32 cellular contexts compared by ENCODE assay signal in the genomic region with DNA sequence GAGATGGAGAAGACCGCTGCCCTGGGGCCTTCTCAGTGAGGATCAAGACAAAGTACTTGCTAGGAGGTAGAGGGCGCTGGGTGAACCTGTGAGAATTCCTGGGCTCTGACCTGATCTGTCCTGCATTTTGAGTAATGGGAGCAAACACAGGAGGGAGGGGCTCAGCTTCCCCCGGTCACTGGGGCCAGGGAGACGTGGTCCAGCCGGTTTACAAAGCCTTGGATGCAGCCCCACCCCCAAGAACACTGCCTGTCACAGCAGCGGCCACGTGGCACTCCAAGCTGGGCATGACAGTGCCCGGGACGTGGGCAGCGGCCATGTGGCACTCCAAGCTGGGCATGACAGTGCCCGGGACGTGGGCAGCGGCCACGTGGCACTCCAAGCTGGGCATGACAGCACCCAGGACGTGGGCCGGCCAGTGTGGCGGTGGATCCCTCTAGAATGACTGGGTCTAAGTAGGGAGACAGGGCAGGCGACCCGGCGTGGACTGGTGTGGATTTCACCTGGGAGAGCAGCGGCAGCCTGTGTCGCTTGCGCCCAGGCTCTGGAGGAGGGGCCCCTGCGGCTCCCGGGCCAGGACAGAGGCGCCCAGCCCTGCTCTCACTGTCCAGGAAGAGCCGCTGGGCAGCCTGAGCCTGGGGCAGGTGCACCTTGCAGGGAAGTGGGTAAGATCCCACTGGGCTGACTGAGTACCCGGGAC. TPM values are rescaled to one million over a fixed set of nuclear protein-coding genes. Genes with fewer than 3 reads are reported as not detected.
DNase-seq lines count a peak whose midpoint lies in the region; ATAC-seq, FAIRE-seq and TF ChIP-seq lines count a peak whose summit lies in the region.
"Had no signal": no experiment of that assay in that cellular context is flagged by ENCODE, and none has a peak within 500 bp of the region (broad histone marks: within the 10 kb centered on the region; RNA-seq: fewer than 3 reads in every experiment).

No MANE protein-coding gene starts in this region.

- in situ Hi-C loops in K562 (cut with MboI) = no loop called here

- POLR2A ChIA-PET in K562 (lab: Yijun Ruan, JAX) = no interaction called here

- ATAC-seq in Right ventricle myocardium superior (ENCODE audit: poor library complexity) (no peak), left ventricle myocardium superior (no peak), K562 (no peak), upper lobe of right lung (peak; percentile 44), GM21576 (IDR thresholded peaks at IDR 0.05; ENCODE audit: unreplicated experiment) (no peak)
- ATAC-seq: T-cell had no signal

- peak; percentile 41 for DNase-seq in Right ventricle myocardium superior
- no peak for DNase-seq in left ventricle myocardium superior
- DNase-seq in K562 (ENCODE audit: extremely low read depth in 1 of 4, low spot score in 3 of 4) = no peak
- peak; percentile 57 for DNase-seq in mesendoderm
- no peak for DNase-seq in upper lobe of right lung
- no peak for DNase-seq in GF-D8 (lab: John Stamatoyannopoulos, UW)
- DNase-seq in stimulated activated CD4-positive, alpha-beta T cell treated with anti-CD3 and anti-CD28 coated beads, Interleukin-1b, Interleukin-23, amount 100 ng/mL, for 48 hours = no peak
- DNase-seq: activated CD4-positive, alpha-beta T cell treated with anti-CD3 and anti-CD28 coated beads for 48 hours; activated effector memory CD4-positive, alpha-beta T cell treated with Interleukin-2 at 50 U/mL for 16 hours; activated T-cell treated with anti-CD3 and anti-CD28 coated beads for 4 hours; anterior cingulate cortex; CD4-positive, CD25-positive, alpha-beta regulatory T cell; IMR-90; NCI-H1048; OCI-M1; stimulated activated naive CD4-positive, alpha-beta T cell treated with Interleukin-2 at 50 U/mL for 16 hours; T-cell; WERI-Rb-1 had no signal

- WGBS in K562 (ENCODE audit: insufficient coverage, low coverage, missing lambda C conversion rate) = 35% methylated on average over 20 of the region's 28 CpGs
- WGBS in mesendoderm (ENCODE audit: extremely low coverage, insufficient coverage, low lambda C conversion rate) = no CpG with 5 or more reads among the region's 28 CpGs

- H3K9me1 ChIP-seq in K562 (ENCODE audit: control insufficient read depth, insufficient read depth, low read length) = no peaks in the 10 kb centered on the region

- TF ChIP-seq CTCF in K562 (IDR thresholded peaks at IDR 0.05 in 2 of 3, conservative IDR thresholded peaks at IDR 0.05 in 1 of 3; ENCODE audit: insufficient read depth in 2 of 3, low read depth in 1 of 3, low read length in 3 of 3) (no peak), upper lobe of right lung (IDR thresholded peaks at IDR 0.05) (no peak)

- no peak overlapping the region for H4K5ac ChIP-seq in mesendoderm (ENCODE audit: low read length)

- H3K4me2 ChIP-seq in K562 (ENCODE audit: insufficient read depth, low read length) (no peak overlapping the region), mesendoderm (ENCODE audit: low read length) (no peak overlapping the region)

- H3K4me3 ChIP-seq in K562 = no peak overlapping the region
- H3K4me3 ChIP-seq in mesendoderm (ENCODE audit: low read length) = no peak overlapping the region
- no peak overlapping the region for H3K4me3 ChIP-seq in upper lobe of right lung
- H3K4me3 ChIP-seq: hepatocyte, suprapubic skin had no signal

- H2AK5ac ChIP-seq in mesendoderm (ENCODE audit: low read length) = no peak overlapping the region

- no peaks in the 10 kb centered on the region for H3K79me1 ChIP-seq in mesendoderm (ENCODE audit: low read length)

- no peak for TF ChIP-seq RAD21 in K562 (CRISPR knock-in tag; conservative IDR thresholded peaks at IDR 0.05 in 1 of 2, IDR thresholded peaks at IDR 0.05 in 1 of 2)

- H3K56ac ChIP-seq in mesendoderm (ENCODE audit: low read length) = no peak overlapping the region

- no peak overlapping the region for H4K8ac ChIP-seq in mesendoderm (ENCODE audit: low read depth, low read length)

- no peak for FAIRE-seq in K562 (lab: Jason Lieb, UNC)
- FAIRE-seq: bronchial epithelial cell, endothelial cell of umbilical vein, GM12892 had no signal

- no peak overlapping the region for H3K23ac ChIP-seq in mesendoderm (ENCODE audit: low read length)

- no peak overlapping the region for H3K9ac ChIP-seq in K562 (ENCODE audit: insufficient read depth in 1 of 2, low read depth in 2 of 2, low read length in 2 of 2)
- H3K9ac ChIP-seq in mesendoderm (ENCODE audit: low read length) = no peak overlapping the region

- H3K9me3 ChIP-seq in K562 (replicated peaks; ENCODE audit: control insufficient read depth, insufficient read depth, low read depth, low read length) = no peaks in the 10 kb centered on the region
- no peaks in the 10 kb centered on the region for H3K9me3 ChIP-seq in upper lobe of right lung
- H3K9me3 ChIP-seq: suprapubic skin had no signal

- no peaks in the 10 kb centered on the region for H4K20me1 ChIP-seq in K562 (replicated peaks; ENCODE audit: control insufficient read depth, insufficient read depth, low read length)

- H3K79me2 ChIP-seq in K562 (ENCODE audit: control insufficient read depth, insufficient read depth, low read length) (no peaks in the 10 kb centered on the region), mesendoderm (ENCODE audit: control insufficient read depth, insufficient read depth, low read length) (no peaks in the 10 kb centered on the region)
- H3K79me2 ChIP-seq: hepatocyte had no signal

- H3K27me3 ChIP-seq in K562 (ENCODE audit: control insufficient read depth in 2 of 2, insufficient read depth in 2 of 2, low read length in 2 of 2) (peaks cover 7 to 9% of the 10 kb centered on the region in 2 experiments; a peak in 4 of 5 replicates), mesendoderm (ENCODE audit: insufficient read depth, low read length, poor library complexity) (no peaks in the 10 kb centered on the region), upper lobe of right lung (peaks cover 17% of the 10 kb centered on the region)

- no peak overlapping the region for H3K18ac ChIP-seq in mesendoderm (ENCODE audit: low read length)

- H3K27ac ChIP-seq in K562 (ENCODE audit: extremely low read depth, low read depth, low read length) (no peak overlapping the region), mesendoderm (ENCODE audit: low read depth, low read length) (no peak overlapping the region), upper lobe of right lung (no peak overlapping the region)
- H3K27ac ChIP-seq: RWPE1, suprapubic skin, WERI-Rb-1 had no signal

- CTCF ChIA-PET in K562 (lab: Yijun Ruan, JAX; ENCODE audit: low intra/inter-chr PET ratio) = no interaction called here

- H3K4me1 ChIP-seq in K562 (replicated peaks in 1 of 2; ENCODE audit: control insufficient read depth in 2 of 2, insufficient read depth in 2 of 2, low read length in 2 of 2) (peaks cover 0 to 39% of the 10 kb centered on the region in 2 experiments; a peak in 4 of 5 replicates), mesendoderm (ENCODE audit: control insufficient read depth, low read depth, low read length) (no peaks in the 10 kb centered on the region), upper lobe of right lung (peaks cover 6% of the 10 kb centered on the region)

- no peak for TF ChIP-seq EP300 in K562 (IDR thresholded peaks at IDR 0.05; ENCODE audit: low read length)

- no peak overlapping the region for H2BK120ac ChIP-seq in mesendoderm (ENCODE audit: low read depth, low read length)

- BruUV-seq in K562 (replicated peaks; lab: Mats Ljungman, UMichigan) = no TSS peak

- TF ChIP-seq POLR2A in K562 (conservative IDR thresholded peaks at IDR 0.05) = no peak

- H2BK5ac ChIP-seq in mesendoderm (ENCODE audit: low read length) = no peak overlapping the region

- H2AFZ ChIP-seq in K562 (ENCODE audit: low read depth, low read length) = no peak overlapping the region
- H2AFZ ChIP-seq: hepatocyte had no signal

- no peak overlapping the region for H3K4ac ChIP-seq in mesendoderm (ENCODE audit: low read depth, low read length)

- intact Hi-C loops in Right ventricle myocardium superior (cut with DNase I) = no loop called here
- intact Hi-C loops in left ventricle myocardium superior (cut with micrococcal nuclease) = no loop called here
- intact Hi-C loops in K562 (cut with micrococcal nuclease) = no loop called here
- intact Hi-C loops in upper lobe of right lung (cut with DNase I) = no loop called here

- H3K36me3 ChIP-seq in K562 (ENCODE audit: control insufficient read depth, insufficient read depth, low read length) (no peaks in the 10 kb centered on the region), mesendoderm (ENCODE audit: control insufficient read depth, insufficient read depth, low read length) (no peaks in the 10 kb centered on the region), upper lobe of right lung (no peaks in the 10 kb centered on the region)
- H3K36me3 ChIP-seq: suprapubic skin, WERI-Rb-1 had no signal

- no peak overlapping the region for H2BK15ac ChIP-seq in mesendoderm (replicated peaks; ENCODE audit: low read depth)

RNA-seq across cellular contexts. Expression of a gene that starts 2.5 kb away (rescaled TPM):
- total RNA-seq in Right ventricle myocardium superior = not detected
- total RNA-seq in left ventricle myocardium superior = not detected
- total RNA-seq in K562 (2011; cell fraction: chromatin; rRNA removed; ENCODE audit: low replicate concordance) = not detected in 2 replicates
- total RNA-seq in K562 (2011; cell fraction: nucleolus; rRNA removed) = not detected in 2 replicates
- not detected in 2 replicates for total RNA-seq in K562 (2011; cell fraction: nucleoplasm; rRNA removed)
- total RNA-seq in K562 (2014; rRNA removed) = not detected in 2 replicates
- total RNA-seq in K562 (2014; rRNA removed; fragmentation: Illumina TruSeq; extraction: Trizol) = not detected in 2 replicates
- not detected in 2 replicates for total RNA-seq in K562 (2015; rRNA removed; fragmentation: Illumina TruSeq; extraction: Trizol)
- total RNA-seq in K562 (2021) = not detected in 2 replicates
- polyA plus RNA-seq in K562 (2011; rRNA removed) = not detected in 2 replicates
- not detected in 2 replicates for polyA plus RNA-seq in K562 (2011; cell fraction: cytosol; rRNA removed)
- polyA plus RNA-seq in K562 (2011; cell fraction: nucleus; rRNA removed) = not detected in 2 replicates
- not detected in 2 replicates for polyA plus RNA-seq in K562 (2012)
- polyA plus RNA-seq in K562 (2014; fragmentation: Illumina TruSeq; extraction: Trizol) = not detected in 2 replicates
- not detected for polyA plus RNA-seq in K562 (2014; fragmentation: Nextera tagmentation; extraction: Ambion mirVana)
- not detected in 2 replicates for polyA plus RNA-seq in K562 (2014; rRNA removed)
- not detected in 2 replicates for polyA minus RNA-seq in K562 (2011; rRNA and poly(A)+ RNA removed)
- not detected in 2 replicates for polyA minus RNA-seq in K562 (2011; cell fraction: cytosol; rRNA and poly(A)+ RNA removed)
- not detected in 2 replicates for polyA minus RNA-seq in K562 (2011; cell fraction: nucleus; rRNA and poly(A)+ RNA removed)
- not detected for polyA plus RNA-seq in mesendoderm (2013, experiment 1 of 2)
- not detected for polyA plus RNA-seq in mesendoderm (2013, experiment 2 of 2)
- total RNA-seq in upper lobe of right lung = not detected
- total RNA-seq: A172; bronchial epithelial cell; CD4-positive, CD25-positive, alpha-beta regulatory T cell; endothelial cell of umbilical vein; hepatocyte; IMR-90; mesenteric fat pad; NCI-H460; omental fat pad; SK-MEL-5; skeletal muscle tissue; suprapubic skin; T-cell; urinary bladder had no signal
- polyA plus RNA-seq: CD4-positive, CD25-positive, alpha-beta regulatory T cell; endothelial cell of umbilical vein; hepatocyte; IMR-90; urinary bladder had no signal

RNA-seq across cellular contexts. Expression of a gene that starts 24.6 kb away (rescaled TPM):
- total RNA-seq in Right ventricle myocardium superior = 0.46 TPM
- 0.10 TPM for total RNA-seq in left ventricle myocardium superior
- total RNA-seq in K562 (2011; cell fraction: chromatin; rRNA removed; ENCODE audit: low replicate concordance) = 0.39 and 1.0 TPM in 2 replicates
- total RNA-seq in K562 (2011; cell fraction: nucleolus; rRNA removed) = 0.92 and 1.0 TPM in 2 replicates
- 0.51 and 0.61 TPM in 2 replicates for total RNA-seq in K562 (2011; cell fraction: nucleoplasm; rRNA removed)
- total RNA-seq in K562 (2014; rRNA removed) = 0.24 and 0.27 TPM in 2 replicates
- 0.06 and 0.15 TPM in 2 replicates for total RNA-seq in K562 (2014; rRNA removed; fragmentation: Illumina TruSeq; extraction: Trizol)
- 0.98 and 1.1 TPM in 2 replicates for total RNA-seq in K562 (2015; rRNA removed; fragmentation: Illumina TruSeq; extraction: Trizol)
- 0.54 and 0.66 TPM in 2 replicates for total RNA-seq in K562 (2021)
- 0.22 and 0.85 TPM in 2 replicates for polyA plus RNA-seq in K562 (2011; rRNA removed)
- polyA plus RNA-seq in K562 (2011; cell fraction: cytosol; rRNA removed) = 0.37 and 1.4 TPM in 2 replicates
- 0.49 and 1.1 TPM in 2 replicates for polyA plus RNA-seq in K562 (2011; cell fraction: nucleus; rRNA removed)
- polyA plus RNA-seq in K562 (2012) = 1.8 and 2.2 TPM in 2 replicates
- 0.36 and 0.39 TPM in 2 replicates for polyA plus RNA-seq in K562 (2014; fragmentation: Illumina TruSeq; extraction: Trizol)
- under 1 TPM; 0.06 to 0.13 TPM for polyA plus RNA-seq in K562 (2014; fragmentation: Nextera tagmentation; extraction: Ambion mirVana)
- polyA plus RNA-seq in K562 (2014; rRNA removed) = 0.38 and 0.91 TPM in 2 replicates
- polyA minus RNA-seq in K562 (2011; rRNA and poly(A)+ RNA removed) = 0.15 and 1.4 TPM in 2 replicates
- 1.3 TPM in 1 of 2 replicates, not detected in the other for polyA minus RNA-seq in K562 (2011; cell fraction: cytosol; rRNA and poly(A)+ RNA removed)
- 0.11 and 0.27 TPM in 2 replicates for polyA minus RNA-seq in K562 (2011; cell fraction: nucleus; rRNA and poly(A)+ RNA removed)
- 0.03 TPM for polyA plus RNA-seq in mesendoderm (2013, experiment 1 of 2)
- not detected for polyA plus RNA-seq in mesendoderm (2013, experiment 2 of 2)
- total RNA-seq in upper lobe of right lung = 2.3 TPM
- total RNA-seq: bronchial epithelial cell, endothelial cell of umbilical vein, IMR-90, NCI-H460, SK-MEL-5 had no signal
- polyA plus RNA-seq: endothelial cell of umbilical vein had no signal

RNA-seq across cellular contexts. Expression of a gene that starts 29.2 kb away (rescaled TPM):
- total RNA-seq in Right ventricle myocardium superior = not detected
- 0.22 TPM for total RNA-seq in left ventricle myocardium superior
- 2.1 and 2.8 TPM in 2 replicates for total RNA-seq in K562 (2011; cell fraction: chromatin; rRNA removed; ENCODE audit: low replicate concordance)
- 0.39 and 1.3 TPM in 2 replicates for total RNA-seq in K562 (2011; cell fraction: nucleolus; rRNA removed)
- 0.69 and 1.2 TPM in 2 replicates for total RNA-seq in K562 (2011; cell fraction: nucleoplasm; rRNA removed)
- 0.09 and 0.33 TPM in 2 replicates for total RNA-seq in K562 (2014; rRNA removed)
- total RNA-seq in K562 (2014; rRNA removed; fragmentation: Illumina TruSeq; extraction: Trizol) = 0.10 and 0.22 TPM in 2 replicates
- 0.30 and 0.43 TPM in 2 replicates for total RNA-seq in K562 (2015; rRNA removed; fragmentation: Illumina TruSeq; extraction: Trizol)
- 0.33 and 0.34 TPM in 2 replicates for total RNA-seq in K562 (2021)
- 0.40 and 0.43 TPM in 2 replicates for polyA plus RNA-seq in K562 (2011; rRNA removed)
- 0.16 and 0.18 TPM in 2 replicates for polyA plus RNA-seq in K562 (2011; cell fraction: cytosol; rRNA removed)
- polyA plus RNA-seq in K562 (2011; cell fraction: nucleus; rRNA removed) = 2.0 and 2.7 TPM in 2 replicates
- polyA plus RNA-seq in K562 (2012) = 0.61 and 1.1 TPM in 2 replicates
- polyA plus RNA-seq in K562 (2014; fragmentation: Illumina TruSeq; extraction: Trizol) = 0.15 and 0.24 TPM in 2 replicates
- polyA plus RNA-seq in K562 (2014; fragmentation: Nextera tagmentation; extraction: Ambion mirVana) = under 1 TPM; 0.06 to 0.10 TPM
- polyA plus RNA-seq in K562 (2014; rRNA removed) = 0.15 and 0.85 TPM in 2 replicates
- 0.21 and 0.24 TPM in 2 replicates for polyA minus RNA-seq in K562 (2011; rRNA and poly(A)+ RNA removed)
- polyA minus RNA-seq in K562 (2011; cell fraction: cytosol; rRNA and poly(A)+ RNA removed) = not detected in 2 replicates
- polyA minus RNA-seq in K562 (2011; cell fraction: nucleus; rRNA and poly(A)+ RNA removed) = 0.27 and 1.2 TPM in 2 replicates
- polyA plus RNA-seq in mesendoderm (2013, experiment 1 of 2) = 0.07 TPM
- polyA plus RNA-seq in mesendoderm (2013, experiment 2 of 2) = 0.06 TPM
- total RNA-seq in upper lobe of right lung = 1.2 TPM
- total RNA-seq: CD4-positive, CD25-positive, alpha-beta regulatory T cell had no signal
- polyA plus RNA-seq: CD4-positive, CD25-positive, alpha-beta regulatory T cell had no signal

RNA-seq across cellular contexts. Expression of a gene that starts 48.0 kb away (rescaled TPM):
- total RNA-seq in Right ventricle myocardium superior (not detected), left ventricle myocardium superior (not detected), K562 (2014; rRNA removed) (0.05 and 0.29 TPM in 2 replicates), K562 (2014; rRNA removed; fragmentation: Illumina TruSeq; extraction: Trizol) (not detected in 2 replicates), K562 (2015; rRNA removed; fragmentation: Illumina TruSeq; extraction: Trizol) (0.11 and 0.15 TPM in 2 replicates), K562 (2021) (0.22 and 0.42 TPM in 2 replicates), upper lobe of right lung (not detected)
- total RNA-seq in K562 (2011; cell fraction: chromatin; rRNA removed; ENCODE audit: low replicate concordance) = 0.30 and 1.3 TPM in 2 replicates
- 0.53 and 0.83 TPM in 2 replicates for total RNA-seq in K562 (2011; cell fraction: nucleolus; rRNA removed)
- 0.66 and 0.76 TPM in 2 replicates for total RNA-seq in K562 (2011; cell fraction: nucleoplasm; rRNA removed)
- polyA plus RNA-seq in K562 (2011; rRNA removed) (0.05 and 0.06 TPM in 2 replicates), K562 (2014; fragmentation: Illumina TruSeq; extraction: Trizol) (0.08 TPM in 1 of 2 replicates, not detected in the other), K562 (2014; fragmentation: Nextera tagmentation; extraction: Ambion mirVana) (not detected), K562 (2014; rRNA removed) (0.08 and 0.11 TPM in 2 replicates)
- polyA plus RNA-seq in K562 (2011; cell fraction: cytosol; rRNA removed) = 0.03 and 0.16 TPM in 2 replicates
- polyA plus RNA-seq in K562 (2011; cell fraction: nucleus; rRNA removed) = 0.25 and 0.57 TPM in 2 replicates
- polyA plus RNA-seq in K562 (2012) = 0.17 and 0.18 TPM in 2 replicates
- not detected in 2 replicates for polyA minus RNA-seq in K562 (2011; rRNA and poly(A)+ RNA removed)
- polyA minus RNA-seq in K562 (2011; cell fraction: cytosol; rRNA and poly(A)+ RNA removed) = not detected in 2 replicates
- 0.54 and 0.56 TPM in 2 replicates for polyA minus RNA-seq in K562 (2011; cell fraction: nucleus; rRNA and poly(A)+ RNA removed)
- not detected for polyA plus RNA-seq in mesendoderm (2013, experiment 1 of 2)
- polyA plus RNA-seq in mesendoderm (2013, experiment 2 of 2) = not detected
- total RNA-seq: A172, bronchial epithelial cell, hepatocyte, IMR-90, mesenteric fat pad, NCI-H460, omental fat pad, SK-MEL-5, skeletal muscle tissue, suprapubic skin, urinary bladder had no signal
- polyA plus RNA-seq: hepatocyte, IMR-90 had no signal

Comparison
In these comparisons a context has a peak if more than half of its experiments do, and no peak if none do; other contexts are left out.
1. DNase-seq: peak in Right ventricle myocardium superior (single experiment) and mesendoderm (single experiment); none in left ventricle myocardium superior (single experiment), K562 (0 of 4), upper lobe of right lung (single experiment), GF-D8 (single experiment) and stimulated activated CD4-positive, alpha-beta T cell treated with anti-CD3 and anti-CD28 coated beads, Interleukin-1b, Interleukin-23, amount 100 ng/mL, for 48 hours (single experiment).